In the genomic region with DNA sequence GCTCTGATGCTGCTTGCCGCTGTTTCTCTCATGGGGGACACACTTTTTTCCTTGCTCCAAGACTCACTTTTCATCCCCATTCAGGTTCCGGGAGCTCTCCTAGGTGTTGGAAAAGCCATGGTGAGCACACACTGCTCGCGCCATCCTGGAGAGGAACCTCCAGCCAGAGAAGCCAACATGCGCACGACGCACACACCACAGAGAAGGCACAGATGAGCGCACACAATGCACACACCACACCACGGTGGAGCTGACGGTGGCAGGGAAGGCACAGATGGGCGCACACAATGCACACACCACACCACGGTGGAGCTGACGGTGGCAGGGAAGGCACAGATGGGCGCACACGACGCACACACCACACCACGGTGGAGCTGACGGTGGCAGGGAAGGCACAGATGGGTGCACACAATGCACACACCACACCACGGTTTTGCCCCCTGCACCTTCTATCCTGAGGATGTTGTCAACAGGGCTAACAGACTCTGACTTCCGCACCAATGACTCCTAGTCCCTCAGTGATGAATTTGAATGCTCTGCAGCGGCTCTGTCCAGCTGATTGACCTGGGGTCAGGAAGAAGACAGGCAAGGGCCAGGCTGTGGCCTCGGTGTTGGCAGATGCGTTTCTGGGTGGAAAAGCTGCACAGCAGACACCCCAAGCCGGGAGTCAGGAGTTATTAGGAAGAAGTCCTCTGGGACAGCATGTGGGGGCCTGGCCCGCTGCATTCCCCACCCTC, we compare ENCODE assay signal across 21 cellular contexts.
A peak's percentile ranks its signal among the peaks of the same experiment; 100 is the strongest.
DNase-seq lines count a peak whose midpoint lies in the region; ATAC-seq, FAIRE-seq and TF ChIP-seq lines count a peak whose summit lies in the region.
"Had no signal": no experiment of that assay in that cellular context is flagged by ENCODE, and none has a peak within 500 bp of the region (broad histone marks: within the 10 kb centered on the region; RNA-seq: fewer than 3 reads in every experiment).

No MANE protein-coding gene starts in this region.

- peak in 5 of 8 donors; percentile 11 to 48 (median 36) for ATAC-seq in heart right ventricle
- peak; percentile 50 to 68 for ATAC-seq in naive B cell (ENCODE audit: low read depth in 2 of 2)
- no peak for ATAC-seq in upper lobe of right lung
- no peak for ATAC-seq in GM18498 (IDR thresholded peaks at IDR 0.05; ENCODE audit: unreplicated experiment)
- ATAC-seq in HG03139 (IDR thresholded peaks at IDR 0.05; ENCODE audit: unreplicated experiment) = no peak
- ATAC-seq: GM12878, HCT116, K562 had no signal

- WGBS in heart right ventricle, 2 donors = 72 to 74% methylated on average over 25 of the region's 25 CpGs
- WGBS in H1 (ENCODE audit: extremely low coverage in 1 of 2, insufficient coverage in 1 of 2, insufficient read length in 1 of 2, insufficient replicate concordance in 2 of 2, low coverage in 1 of 2, low lambda C conversion rate in 2 of 2, missing lambda C conversion rate in 1 of 2), 2 experiments = 92% methylated on average over 25 of the region's 25 CpGs; no CpG with 5 or more reads in 1 of the 2 experiments

- H3K4me1 ChIP-seq in heart right ventricle (peaks cover 4 to 40% (median 28%) of the 10 kb centered on the region in 9 donors), H1 (replicated peaks in 1 of 4; ENCODE audit: control insufficient read depth in 3 of 4, insufficient read depth in 4 of 4, low read length in 3 of 4) (peaks cover 0 to 4% (median 0%) of the 10 kb centered on the region in 4 experiments; a peak in 2 of 7 replicates), upper lobe of right lung (peaks cover 18% of the 10 kb centered on the region)

- peak overlapping the region in 5 of 6 donors; percentile 48 to 93 (median 64) for H3K27ac Mint-ChIP-seq in naive B cell

- peaks cover 0 to 8% (median 0%) of the 10 kb centered on the region in 3 donors for H3K27me3 Mint-ChIP-seq in naive B cell

- peaks cover 0 to 2% of the 10 kb centered on the region in 2 experiments for H4K20me1 ChIP-seq in H1 (replicated peaks in 1 of 2; ENCODE audit: control insufficient read depth in 1 of 2, insufficient read depth in 2 of 2, low read length in 2 of 2)

- no peak overlapping the region for H2BK15ac ChIP-seq in H1 (ENCODE audit: low read length)

- no peak overlapping the region; the same call in 1 of the 2 replicates for H2AFZ ChIP-seq in H1 (ENCODE audit: low read length)
- H2AFZ ChIP-seq: PC-9 had no signal

- no peak overlapping the region for H3K4ac ChIP-seq in H1 (replicated peaks; ENCODE audit: insufficient read length, low read depth, low read length)

- H3K27me3 ChIP-seq in heart right ventricle (peaks cover 0 to 11% (median 0%) of the 10 kb centered on the region in 7 donors), H1 (replicated peaks in 1 of 4; ENCODE audit: control insufficient read depth in 3 of 4, extremely low read depth in 1 of 4, insufficient read depth in 3 of 4, low read length in 3 of 4) (no peaks in the 10 kb centered on the region), upper lobe of right lung (no peaks in the 10 kb centered on the region)

- no peak for FAIRE-seq in H1 (lab: Jason Lieb, UNC)
- FAIRE-seq: GM12878, HTR-8/SVneo, K562 had no signal

- no peaks in the 10 kb centered on the region for H3K9me3 ChIP-seq in heart right ventricle
- no peaks in the 10 kb centered on the region; a peak in 1 of 4 replicates for H3K9me3 ChIP-seq in H1 (ENCODE audit: insufficient read depth in 2 of 2, low read depth in 1 of 2, low read length in 1 of 2)
- H3K9me3 ChIP-seq in upper lobe of right lung = no peaks in the 10 kb centered on the region

- no peaks in the 10 kb centered on the region for H3K79me1 ChIP-seq in H1 (ENCODE audit: low read depth, low read length)

- H3K36me3 ChIP-seq in heart right ventricle (no peaks in the 10 kb centered on the region), H1 (ENCODE audit: control insufficient read depth in 2 of 4, insufficient read depth in 4 of 4, low read length in 3 of 4) (no peaks in the 10 kb centered on the region), upper lobe of right lung (no peaks in the 10 kb centered on the region)

- H2BK120ac ChIP-seq in H1 (replicated peaks; ENCODE audit: low read depth, low read length) = no peak overlapping the region

- H3K56ac ChIP-seq in H1 (replicated peaks; ENCODE audit: insufficient read length, low read depth, low read length) = no peak overlapping the region

- H3K79me2 ChIP-seq in H1 (ENCODE audit: control insufficient read depth in 1 of 2, insufficient read depth in 2 of 2, low read length in 2 of 2) = no peaks in the 10 kb centered on the region

- no peak overlapping the region for H3K14ac ChIP-seq in H1 (ENCODE audit: insufficient read length)

- peaks cover 10% of the 10 kb centered on the region; the same call in 1 of the 2 replicates for H3K23me2 ChIP-seq in H1 (ENCODE audit: low read depth, low read length)

- peak overlapping the region in 3 of 8 donors; percentile 23 to 79 (median 33) for H3K4me3 Mint-ChIP-seq in naive B cell
- H3K4me3 Mint-ChIP-seq: CD14-positive monocyte had no signal

- intact Hi-C loops in heart right ventricle (cut with DNase I) (loop anchor here in 3 of 10 donors (5.0 kb wide), 1 partner anchor 54 kb away; no protein-coding TSS in a partner anchor), cardiac septum (cut with DNase I) (loop anchor here (5.0 kb wide), 1 partner anchor 54 kb away; no protein-coding TSS in a partner anchor), upper lobe of right lung (cut with DNase I) (no loop called here)

- no peak overlapping the region for H3K23ac ChIP-seq in H1 (ENCODE audit: insufficient read length)

- TF ChIP-seq POLR2A in H1 (IDR thresholded peaks at IDR 0.05; ENCODE audit: control extremely low read depth in 1 of 2, low read depth in 2 of 2, low read length in 2 of 2) = no peak

- H2BK5ac ChIP-seq in H1 (ENCODE audit: low read depth, low read length) = 0 out of 2 replicates have a peak overlapping the region, but pooled peaks have one; percentile 44

- POLR2A ChIA-PET in H1 (lab: Charles Lee; ENCODE audit: partially characterized antibody) = no interaction called here

- no peak overlapping the region for H3K9ac ChIP-seq in H1 (replicated peaks in 1 of 4; ENCODE audit: extremely low read depth in 1 of 4, low read depth in 3 of 4, low read length in 3 of 4)

- H3K4me3 ChIP-seq in heart right ventricle (no peak overlapping the region), H1 (ENCODE audit: extremely low read depth in 1 of 4, insufficient read depth in 2 of 4, low read depth in 3 of 4, low read length in 4 of 4) (no peak overlapping the region), upper lobe of right lung (no peak overlapping the region)
- H3K4me3 ChIP-seq: GM12878, K562, PC-9, SK-N-MC had no signal

- no peak overlapping the region for H2BK20ac ChIP-seq in H1 (ENCODE audit: low read length)

- no peak overlapping the region for H4K8ac ChIP-seq in H1 (ENCODE audit: extremely low read depth, insufficient read depth, low read length)

- H2AK5ac ChIP-seq in H1 (ENCODE audit: low read depth, low read length) = no peak overlapping the region; the same call in 1 of the 2 replicates

- no peak overlapping the region for H3K4me2 ChIP-seq in H1 (ENCODE audit: insufficient read depth in 1 of 2, low read depth in 2 of 2, low read length in 2 of 2)
- H3K4me2 ChIP-seq: PC-9 had no signal

- CTCF ChIA-PET in H1 (lab: Charles Lee; ENCODE audit: partially characterized antibody) = interaction anchor here (0.9 to 3.1 kb wide), 2 partner anchors 12 to 74 kb away, joined by 3 to 11 read pairs; no protein-coding TSS in a partner anchor

- TF ChIP-seq EP300 in H1 (IDR thresholded peaks at IDR 0.05; ENCODE audit: borderline replicate concordance in 1 of 2, low read depth in 2 of 2, low read length in 2 of 2) = no peak

- no peak overlapping the region for H4K5ac ChIP-seq in H1 (ENCODE audit: insufficient read length, low read depth, low read length)

- H3K36me3 Mint-ChIP-seq in naive B cell = peaks cover 0 to 3% of the 10 kb centered on the region in 2 donors
- H3K36me3 Mint-ChIP-seq: CD14-positive monocyte had no signal

- peaks cover 0 to 12% (median 0%) of the 10 kb centered on the region in 7 donors for H3K9me3 Mint-ChIP-seq in naive B cell

- DNase-seq in heart right ventricle = no peak
- DNase-seq in cardiac septum (ENCODE audit: low spot score) = no peak
- DNase-seq in H1 (ENCODE audit: low read depth in 1 of 2, low spot score in 2 of 2) = no peak
- peak; percentile 24 for DNase-seq in naive B cell
- no peak for DNase-seq in upper lobe of right lung
- DNase-seq in activated gamma-delta T cell (lab: John Stamatoyannopoulos, UW) = no peak
- DNase-seq: Calu3, NCI-H1048, NCI-H146, NCI-H446 treated with DMSO at 0.1 percent for 48 hours, NCI-H748 treated with DMSO at 0.1 percent for 48 hours, PC-9 had no signal

- H3K4me1 Mint-ChIP-seq in naive B cell = peaks cover 12 to 24% (median 14%) of the 10 kb centered on the region in 3 donors
- H3K4me1 Mint-ChIP-seq: CD14-positive monocyte had no signal

- no peak for TF ChIP-seq RAD21 in H1 (IDR thresholded peaks at IDR 0.05 in 1 of 2, conservative IDR thresholded peaks at IDR 0.05 in 1 of 2; ENCODE audit: low read depth in 2 of 2, low read length in 2 of 2)

- no peak overlapping the region for H3K18ac ChIP-seq in H1 (ENCODE audit: extremely low read depth, low read length)

- no peak overlapping the region for H4K91ac ChIP-seq in H1 (replicated peaks; ENCODE audit: insufficient read length, low read length)

- H2BK12ac ChIP-seq in H1 (ENCODE audit: low read depth, low read length) = peak overlapping the region; percentile 60; the same call in 1 of the 2 replicates

- TF ChIP-seq CTCF in heart right ventricle (IDR thresholded peaks at IDR 0.05) (no peak), H1 (IDR thresholded peaks at IDR 0.05; ENCODE audit: control extremely low read depth in 1 of 3, insufficient read depth in 1 of 3, low read depth in 1 of 3, low read length in 3 of 3) (no peak), upper lobe of right lung (IDR thresholded peaks at IDR 0.05) (no peak)

- H3K27ac ChIP-seq in heart right ventricle (peak overlapping the region in 5 of 10 donors; percentile 23 to 58 (median 51)), H1 (ENCODE audit: low read depth, low read length) (no peak overlapping the region), upper lobe of right lung (peak overlapping the region; percentile 4)
- H3K27ac ChIP-seq: 22Rv1, PC-9, SK-N-MC had no signal

TF ChIP-seq in H1, 55 proteins besides CTCF, POLR2A, EP300 and RAD21 (continues in another document):
- TF ChIP-seq CREB1 (IDR thresholded peaks at IDR 0.05) = no peak
- TF ChIP-seq, protein P1, sequence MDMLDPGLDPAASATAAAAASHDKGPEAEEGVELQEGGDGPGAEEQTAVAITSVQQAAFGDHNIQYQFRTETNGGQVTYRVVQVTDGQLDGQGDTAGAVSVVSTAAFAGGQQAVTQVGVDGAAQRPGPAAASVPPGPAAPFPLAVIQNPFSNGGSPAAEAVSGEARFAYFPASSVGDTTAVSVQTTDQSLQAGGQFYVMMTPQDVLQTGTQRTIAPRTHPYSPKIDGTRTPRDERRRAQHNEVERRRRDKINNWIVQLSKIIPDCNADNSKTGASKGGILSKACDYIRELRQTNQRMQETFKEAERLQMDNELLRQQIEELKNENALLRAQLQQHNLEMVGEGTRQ (IDR thresholded peaks at IDR 0.05; ENCODE audit: low read length) = no peak
- TF ChIP-seq SIN3A (conservative IDR thresholded peaks at IDR 0.05 in 1 of 2, IDR thresholded peaks at IDR 0.05 in 1 of 2; ENCODE audit: low read depth in 1 of 2, low read length in 2 of 2) = no peak
- TF ChIP-seq GABPA (IDR thresholded peaks at IDR 0.05; ENCODE audit: borderline replicate concordance, insufficient read depth, low read length) = no peak
- TF ChIP-seq BCL11A (IDR thresholded peaks at IDR 0.05; ENCODE audit: low read depth in 2 of 2, low read length in 2 of 2) = no peak

Comparison
In these comparisons a context has a peak if more than half of its experiments do, and no peak if none do; other contexts are left out.
1. ATAC-seq: peak in heart right ventricle (5 of 8) and naive B cell (2 of 2); none in upper lobe of right lung (single experiment), GM18498 (single experiment) and HG03139 (single experiment).